In the genomic region with DNA sequence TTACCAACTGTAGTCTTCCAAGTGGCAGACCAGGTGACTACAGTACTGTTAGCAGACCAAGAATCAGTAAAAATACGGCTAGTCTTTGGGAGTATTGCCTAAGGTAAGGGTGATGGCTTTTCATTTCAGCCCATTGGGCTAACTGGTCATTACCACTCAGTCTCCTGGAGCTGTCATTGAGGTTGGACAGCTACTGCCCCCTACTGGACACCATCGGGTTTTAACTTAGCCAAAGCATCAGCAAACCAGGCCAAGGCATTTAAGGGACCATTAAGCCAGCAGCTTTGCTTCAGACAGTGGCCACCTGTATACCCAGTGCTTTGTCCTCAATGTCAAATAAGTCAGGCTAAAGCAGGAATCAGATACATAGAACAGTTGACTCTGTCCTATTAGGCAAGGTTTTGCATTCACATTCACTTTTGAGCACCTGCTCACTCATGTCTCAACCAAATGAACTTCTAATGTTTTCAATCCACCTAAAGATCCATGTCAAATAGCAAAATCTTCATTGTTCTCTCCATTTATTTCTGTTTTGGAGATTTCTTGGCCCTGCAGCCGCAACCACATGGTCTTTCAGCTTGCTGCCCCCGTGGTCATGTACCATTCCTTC, we compare ENCODE assay signal across 8 cellular contexts.
A peak's percentile ranks its signal among the peaks of the same experiment; 100 is the strongest.
DNase-seq lines count a peak whose midpoint lies in the region; ATAC-seq, FAIRE-seq and TF ChIP-seq lines count a peak whose summit lies in the region.

No MANE protein-coding gene starts in this region.

- H3K4me3 ChIP-seq in K562, result no peak overlapping the region

- no peaks in the 10 kb centered on the region for H3K79me2 ChIP-seq in K562 (ENCODE audit: control insufficient read depth, insufficient read depth, low read length)

- CTCF ChIA-PET in K562 (lab: Yijun Ruan, JAX; ENCODE audit: low intra/inter-chr PET ratio), result interaction anchor here (1.4 to 2.5 kb wide), 2 partner anchors 80 to 189 kb away, joined by 10 to 18 read pairs; no protein-coding TSS in a partner anchor

- H3K9me1 ChIP-seq in K562 (ENCODE audit: control insufficient read depth, insufficient read depth, low read length), result no peaks in the 10 kb centered on the region

- 44% methylated on average over 4 of the region's 4 CpGs for WGBS in K562 (ENCODE audit: insufficient coverage, low coverage, missing lambda C conversion rate)

- peaks cover 10% of the 10 kb centered on the region; the same call in 1 of the 3 replicates for H3K36me3 ChIP-seq in K562 (ENCODE audit: control insufficient read depth, insufficient read depth, low read length)

- H4K20me1 ChIP-seq in K562 (replicated peaks; ENCODE audit: control insufficient read depth, insufficient read depth, low read length), result no peaks in the 10 kb centered on the region

- H3K36me3 Mint-ChIP-seq in T-helper 17 cell (ENCODE audit: low read depth), result no peaks in the 10 kb centered on the region

- DNase-seq in AG08396 (ENCODE audit: low spot score) (peak; percentile 34), T-helper 17 cell (peak; percentile 13 to 40 (median 22)), K562 (ENCODE audit: extremely low read depth in 1 of 4, low spot score in 3 of 4) (peak; percentile 66 to 84 (median 74)), islet precursor cell (peak; percentile 66)
- peak; percentile 68 for DNase-seq in stimulated activated CD4-positive, alpha-beta T cell treated with anti-CD3 and anti-CD28 coated beads, Interleukin-4, amount 100 ng/mL, for 24 hours

- ATAC-seq in GM18858 (IDR thresholded peaks at IDR 0.05; ENCODE audit: unreplicated experiment) (peak; percentile 36), HG03442 (IDR thresholded peaks at IDR 0.05; ENCODE audit: unreplicated experiment) (peak; percentile 69), T-helper 17 cell (peak; percentile 78), K562 (peak; percentile 99), HG03460 (IDR thresholded peaks at IDR 0.05; ENCODE audit: unreplicated experiment) (no peak)

- in situ Hi-C loops in K562 (cut with MboI), result loop anchor here (10.0 kb wide), 2 partner anchors 91 to 1031 kb away; no protein-coding TSS in a partner anchor

- peak; percentile 94 for FAIRE-seq in K562 (lab: Jason Lieb, UNC)

- peaks cover 0 to 12% of the 10 kb centered on the region in 2 experiments; a peak in 2 of 5 replicates for H3K4me1 ChIP-seq in K562 (replicated peaks in 1 of 2; ENCODE audit: control insufficient read depth in 2 of 2, insufficient read depth in 2 of 2, low read length in 2 of 2)

- BruUV-seq in K562 (replicated peaks; lab: Mats Ljungman, UMichigan), result no TSS peak

- no peak overlapping the region for H3K9ac ChIP-seq in K562 (ENCODE audit: insufficient read depth in 1 of 2, low read depth in 2 of 2, low read length in 2 of 2)

- H3K27ac ChIP-seq in K562 (ENCODE audit: extremely low read depth, low read depth, low read length), result no peak overlapping the region

- no peak overlapping the region for H3K4me2 ChIP-seq in K562 (ENCODE audit: insufficient read depth, low read length)

- no peak overlapping the region for H2AFZ ChIP-seq in K562 (ENCODE audit: low read depth, low read length)

- POLR2A ChIA-PET in K562 (lab: Yijun Ruan, JAX), result interaction anchor here (0.9 to 1.1 kb wide), 3 partner anchors 72 to 185 kb away, joined by 3 to 4 read pairs (median 3); no protein-coding TSS in a partner anchor

- H3K4me1 Mint-ChIP-seq in T-helper 17 cell, result peaks cover 4% of the 10 kb centered on the region

- no peaks in the 10 kb centered on the region for H3K27me3 ChIP-seq in K562 (ENCODE audit: control insufficient read depth in 2 of 2, insufficient read depth in 2 of 2, low read length in 2 of 2)

- intact Hi-C loops in K562 (cut with micrococcal nuclease), result loop anchor here (1.0 to 10.0 kb wide), 4 partner anchors 59 to 1051 kb away; no protein-coding TSS in a partner anchor

- TF ChIP-seq POLR2A in K562 (conservative IDR thresholded peaks at IDR 0.05), result no peak

- no peak overlapping the region for H3K4me3 Mint-ChIP-seq in T-helper 17 cell

- TF ChIP-seq RAD21 in K562 (CRISPR knock-in tag; conservative IDR thresholded peaks at IDR 0.05 in 1 of 2, IDR thresholded peaks at IDR 0.05 in 1 of 2), result peak; percentile 83 to 92

- no peak overlapping the region for H3K27ac Mint-ChIP-seq in T-helper 17 cell

- H3K27me3 Mint-ChIP-seq in T-helper 17 cell, result no peaks in the 10 kb centered on the region

- TF ChIP-seq CTCF in K562 (IDR thresholded peaks at IDR 0.05 in 2 of 3, conservative IDR thresholded peaks at IDR 0.05 in 1 of 3; ENCODE audit: insufficient read depth in 2 of 3, low read depth in 1 of 3, low read length in 3 of 3), result peak; percentile 84 to 88 (median 87)

- no peaks in the 10 kb centered on the region for H3K9me3 ChIP-seq in T-helper 17 cell (ENCODE audit: control insufficient read depth, low read length, poor library complexity, severe bottlenecking)
- no peaks in the 10 kb centered on the region for H3K9me3 ChIP-seq in K562 (replicated peaks; ENCODE audit: control insufficient read depth, insufficient read depth, low read depth, low read length)

- TF ChIP-seq EP300 in K562 (IDR thresholded peaks at IDR 0.05; ENCODE audit: low read length), result no peak

TF ChIP-seq in K562, 482 proteins besides CTCF, POLR2A, EP300 and RAD21 (continues in another document):
- TF ChIP-seq TFAP4 (CRISPR knock-in tag; IDR thresholded peaks at IDR 0.05; ENCODE audit: borderline replicate concordance), result no peak
- peak; percentile 69 for TF ChIP-seq SMC3 (conservative IDR thresholded peaks at IDR 0.05; ENCODE audit: insufficient read depth, low read depth, low read length)
- peak; percentile 35; the same call in 1 of the 2 replicates for TF ChIP-seq HMBOX1 (IDR thresholded peaks at IDR 0.05)
- TF ChIP-seq, protein P1, sequence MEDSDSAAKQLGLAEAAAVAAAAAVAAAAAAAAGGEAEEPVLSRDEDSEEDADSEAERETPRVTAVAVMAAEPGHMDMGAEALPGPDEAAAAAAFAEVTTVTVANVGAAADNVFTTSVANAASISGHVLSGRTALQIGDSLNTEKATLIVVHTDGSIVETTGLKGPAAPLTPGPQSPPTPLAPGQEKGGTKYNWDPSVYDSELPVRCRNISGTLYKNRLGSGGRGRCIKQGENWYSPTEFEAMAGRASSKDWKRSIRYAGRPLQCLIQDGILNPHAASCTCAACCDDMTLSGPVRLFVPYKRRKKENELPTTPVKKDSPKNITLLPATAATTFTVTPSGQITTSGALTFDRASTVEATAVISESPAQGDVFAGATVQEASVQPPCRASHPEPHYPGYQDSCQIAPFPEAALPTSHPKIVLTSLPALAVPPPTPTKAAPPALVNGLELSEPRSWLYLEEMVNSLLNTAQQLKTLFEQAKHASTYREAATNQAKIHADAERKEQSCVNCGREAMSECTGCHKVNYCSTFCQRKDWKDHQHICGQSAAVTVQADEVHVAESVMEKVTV (CRISPR knock-in tag; IDR thresholded peaks at IDR 0.05), result peak; percentile 62
- TF ChIP-seq HNRNPUL1 (IDR thresholded peaks at IDR 0.05; ENCODE audit: low read length), result no peak
- TF ChIP-seq NCOA1 (IDR thresholded peaks at IDR 0.05; ENCODE audit: low read depth), result no peak
- TF ChIP-seq PBX2 (CRISPR knock-in tag; IDR thresholded peaks at IDR 0.05; ENCODE audit: low read depth), result no peak
- 0 out of 2 replicates have a peak, but pooled peaks have one; percentile 19 for TF ChIP-seq PBX2 (tag; conservative IDR thresholded peaks at IDR 0.05; ENCODE audit: low read depth)
- TF ChIP-seq MITF (IDR thresholded peaks at IDR 0.05), result no peak
- no peak for TF ChIP-seq KAT2B (IDR thresholded peaks at IDR 0.05; ENCODE audit: low read depth, low read length)

Comparison
In these comparisons a context has a peak if more than half of its experiments do, and no peak if none do; other contexts are left out.
1. DNase-seq: peak in every context shown above with its lines; median percentile 74 in K562; 68 in stimulated activated CD4-positive, alpha-beta T cell treated with anti-CD3 and anti-CD28 coated beads, Interleukin-4, amount 100 ng/mL, for 24 hours; 66 in islet precursor cell; 34 in AG08396; 22 in T-helper 17 cell.